In the genomic region with DNA sequence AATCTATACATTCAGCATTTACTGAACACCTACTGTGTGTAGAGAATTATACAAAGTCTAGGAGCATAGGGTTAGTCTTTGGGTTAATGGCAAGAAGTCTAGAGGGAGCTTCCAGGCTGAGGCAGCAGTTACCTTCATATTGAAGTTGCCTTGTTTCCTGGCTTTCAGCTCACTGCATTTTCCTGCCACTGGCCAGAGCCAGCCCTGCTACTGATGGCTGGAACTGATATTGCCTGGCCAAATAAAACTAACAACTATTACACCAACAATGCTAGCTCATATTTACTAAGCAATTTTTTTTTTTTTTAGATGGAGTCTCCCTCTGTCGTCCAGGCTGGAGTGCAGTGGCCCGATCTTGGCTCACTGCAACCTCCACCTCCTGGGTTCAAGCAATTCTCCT, we compare ENCODE assay signal across 2 cellular contexts.
TF ChIP-seq lines count a peak whose summit lies in the region.

No MANE protein-coding gene starts in this region.

TF ChIP-seq in SK-N-SH treated with all-trans-retinoic acid at 6 μM for 48 hours, 23 proteins besides CTCF, POLR2A, EP300 and RAD21 (continued from another document):
- TF ChIP-seq OSR1 (CRISPR knock-in tag; IDR thresholded peaks at IDR 0.05) (no peak), POU6F1 (CRISPR knock-in tag; IDR thresholded peaks at IDR 0.05; ENCODE audit: borderline replicate concordance, low read depth) (no peak), ARNTL (CRISPR knock-in tag; IDR thresholded peaks at IDR 0.05; ENCODE audit: borderline replicate concordance, low read depth) (no peak), GLIS3 (CRISPR knock-in tag; IDR thresholded peaks at IDR 0.05) (no peak), CSDC2 (CRISPR knock-in tag; IDR thresholded peaks at IDR 0.05) (no peak), TSHZ2 (CRISPR knock-in tag; IDR thresholded peaks at IDR 0.05) (no peak), PPARA (CRISPR knock-in tag; IDR thresholded peaks at IDR 0.05; ENCODE audit: borderline replicate concordance) (no peak), ZFP3 (CRISPR knock-in tag; IDR thresholded peaks at IDR 0.05) (no peak), ZNF70 (CRISPR knock-in tag; IDR thresholded peaks at IDR 0.05) (no peak), ESRRG (CRISPR knock-in tag; IDR thresholded peaks at IDR 0.05) (no peak), RARB (CRISPR knock-in tag; IDR thresholded peaks at IDR 0.05) (no peak), PATZ1 (CRISPR knock-in tag; IDR thresholded peaks at IDR 0.05; ENCODE audit: borderline replicate concordance) (no peak)
- TF ChIP-seq, protein P1, sequence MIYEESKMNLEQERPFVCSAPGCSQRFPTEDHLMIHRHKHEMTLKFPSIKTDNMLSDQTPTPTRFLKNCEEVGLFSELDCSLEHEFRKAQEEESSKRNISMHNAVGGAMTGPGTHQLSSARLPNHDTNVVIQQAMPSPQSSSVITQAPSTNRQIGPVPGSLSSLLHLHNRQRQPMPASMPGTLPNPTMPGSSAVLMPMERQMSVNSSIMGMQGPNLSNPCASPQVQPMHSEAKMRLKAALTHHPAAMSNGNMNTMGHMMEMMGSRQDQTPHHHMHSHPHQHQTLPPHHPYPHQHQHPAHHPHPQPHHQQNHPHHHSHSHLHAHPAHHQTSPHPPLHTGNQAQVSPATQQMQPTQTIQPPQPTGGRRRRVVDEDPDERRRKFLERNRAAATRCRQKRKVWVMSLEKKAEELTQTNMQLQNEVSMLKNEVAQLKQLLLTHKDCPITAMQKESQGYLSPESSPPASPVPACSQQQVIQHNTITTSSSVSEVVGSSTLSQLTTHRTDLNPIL (CRISPR knock-in tag; IDR thresholded peaks at IDR 0.05; ENCODE audit: low read depth): no peak

TF ChIP-seq in endothelial cell of umbilical vein, 7 proteins besides CTCF, POLR2A, EP300 and RAD21 (continued from another document):
- TF ChIP-seq MYC (IDR thresholded peaks at IDR 0.05; ENCODE audit: low read depth, low read length): no peak
